Comparison of ENCODE assay signal across 24 cellular contexts in genomic region chr3:143957447-143957846, GRCh38.
"Had no signal": no experiment of that assay in that cellular context is flagged by ENCODE, and none has a peak within 500 bp of the region (broad histone marks: within the 10 kb centered on the region; RNA-seq: fewer than 3 reads in every experiment).

No MANE protein-coding gene starts in this region.

- H3K4me3 ChIP-seq: adrenal gland, PC-9 had no signal

- ATAC-seq: activated CD8-positive, alpha-beta T cell treated with anti-CD3 and anti-CD28 coated beads, Interleukin-2, amount 10 ng/mL, durations not matched to agents 7 days and 5 days; activated naive CD4-positive, alpha-beta T cell treated with anti-CD3 and anti-CD28 coated beads, Interleukin-2, amount 50 U/mL, for 72 hours had no signal

- H3K27ac Mint-ChIP-seq: activated CD8-positive, alpha-beta T cell treated with anti-CD3 and anti-CD28 coated beads, Interleukin-2, amount 10 ng/mL, durations not matched to agents 7 days and 5 days; activated naive CD4-positive, alpha-beta T cell treated with anti-CD3 and anti-CD28 coated beads for 36 hours; activated naive CD4-positive, alpha-beta T cell treated with anti-CD3 and anti-CD28 coated beads, Interleukin-2, amount 50 U/mL, for 72 hours; activated T-cell treated with anti-CD3 and anti-CD28 coated beads, Interleukin-2, amount 50 U/mL, for 24 hours; brain had no signal

- H3K4me2 ChIP-seq: PC-9 had no signal

- H3K4me1 Mint-ChIP-seq: brain had no signal

- DNase-seq: activated CD4-positive, alpha-beta T cell treated with anti-CD3 and anti-CD28 coated beads, Interleukin-2, amount 10 ng/mL, durations not matched to agents 24 days and 14 days; activated CD4-positive, alpha-beta T cell treated with anti-CD3 and anti-CD28 coated beads, Interleukin-2, amount 50 U/mL, for 48 hours; activated CD4-positive, CD25-positive, alpha-beta regulatory T cell; activated CD8-positive, alpha-beta T cell treated with anti-CD3 and anti-CD28 coated beads, Interleukin-2, amount 10 ng/mL, durations not matched to agents 7 days and 5 days; activated gamma-delta T cell treated with Interleukin-2 at 50 U/mL for 16 hours; activated naive CD4-positive, alpha-beta T cell treated with anti-CD3 and anti-CD28 coated beads for 36 hours; activated T-cell treated with anti-CD3 and anti-CD28 coated beads, Interleukin-2, amount 50 U/mL, for 24 hours; adrenal gland; caudate nucleus; NCI-H1048; NCI-H1105 treated with DMSO at 0.1 percent for 48 hours; NCI-H1436; NCI-H1694; NCI-H1930; NCI-H2081 treated with DMSO at 0.1 percent for 48 hours; NCI-H345; NCI-H524 treated with DMSO at 0.1 percent for 48 hours; NCI-H748 treated with DMSO at 0.1 percent for 48 hours; PC-9; Right ventricle myocardium superior; T1000; WERI-Rb-1 had no signal

- H3K4me1 ChIP-seq: adrenal gland had no signal

- H3K27me3 ChIP-seq: adrenal gland had no signal

- H3K36me3 ChIP-seq: adrenal gland, WERI-Rb-1 had no signal

- H3K4me3 Mint-ChIP-seq: activated CD4-positive, alpha-beta T cell treated with anti-CD3 and anti-CD28 coated beads, Interleukin-2, amount 10 ng/mL, durations not matched to agents 24 days and 14 days; activated naive CD4-positive, alpha-beta T cell treated with anti-CD3 and anti-CD28 coated beads for 36 hours; activated T-cell treated with anti-CD3 and anti-CD28 coated beads, Interleukin-2, amount 50 U/mL, for 24 hours; brain had no signal

- H2AFZ ChIP-seq: PC-9 had no signal

- H3K27ac ChIP-seq: adrenal gland, PC-9, WERI-Rb-1 had no signal

- H3K9me3 Mint-ChIP-seq: activated naive CD4-positive, alpha-beta T cell treated with anti-CD3 and anti-CD28 coated beads for 36 hours had no signal
